Comparison of ENCODE assay signal across 11 cellular contexts in the genomic region with DNA sequence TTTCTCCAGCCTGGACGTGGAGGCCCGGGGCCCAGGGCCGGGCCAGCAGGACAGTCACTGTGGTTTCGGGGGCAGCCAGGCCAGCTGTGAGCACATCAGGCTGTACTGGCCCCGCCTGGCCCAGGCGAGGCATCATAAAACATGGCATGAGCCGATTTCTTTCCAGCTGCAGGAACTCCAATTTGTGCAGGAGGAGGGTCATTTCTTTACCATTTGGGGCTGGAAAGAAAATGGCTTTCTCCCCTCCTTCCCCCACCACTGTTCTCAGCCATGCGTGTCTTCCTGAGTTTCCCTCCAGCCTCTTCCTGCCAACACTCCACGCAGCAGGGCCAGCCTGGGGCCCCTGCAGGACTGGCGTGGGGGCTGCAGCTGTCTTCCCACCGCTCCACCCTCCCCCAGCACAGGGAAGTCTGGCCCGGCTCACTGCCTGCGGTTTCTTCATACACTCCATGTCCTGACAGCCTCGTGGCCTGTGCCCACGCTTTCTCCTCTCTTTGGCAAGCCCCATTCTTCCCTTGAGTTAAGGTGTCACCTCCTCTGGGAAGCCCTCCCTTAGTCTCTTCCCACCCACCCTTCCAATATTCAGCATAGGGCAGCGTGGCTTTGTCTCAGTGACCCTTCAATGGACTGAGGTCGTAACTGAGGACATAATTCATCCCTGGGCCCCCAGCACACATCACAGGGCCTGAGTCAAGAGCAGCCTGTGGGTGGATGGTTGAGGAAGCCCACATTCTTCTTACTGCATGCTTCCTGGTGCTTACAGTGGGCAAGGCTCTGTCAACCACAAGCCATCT.
DNase-seq lines count a peak whose midpoint lies in the region; ATAC-seq and TF ChIP-seq lines count a peak whose summit lies in the region.
"Had no signal": no experiment of that assay in that cellular context is flagged by ENCODE, and none has a peak within 500 bp of the region (broad histone marks: within the 10 kb centered on the region; RNA-seq: fewer than 3 reads in every experiment).

No MANE protein-coding gene starts in this region.

- H3K9me3 Mint-ChIP-seq in activated T-helper 17 cell treated with anti-CD3 and anti-CD28 coated beads, Interleukin-2, amount 50 U/mL, for 72 hours, result no peaks in the 10 kb centered on the region
- H3K9me3 Mint-ChIP-seq in stimulated activated effector memory CD8-positive, alpha-beta T cell treated with anti-CD3 and anti-CD28 coated beads, Interleukin-12 subunit alpha, Interleukin-12 subunit beta, amount 100 ng/mL, for 72 hours, result no peaks in the 10 kb centered on the region
- H3K9me3 Mint-ChIP-seq in WTC11, result no peaks in the 10 kb centered on the region
- H3K9me3 Mint-ChIP-seq: T-cell had no signal

- peaks cover 3% of the 10 kb centered on the region for H3K27me3 Mint-ChIP-seq in activated T-helper 17 cell treated with anti-CD3 and anti-CD28 coated beads, Interleukin-2, amount 50 U/mL, for 72 hours
- H3K27me3 Mint-ChIP-seq in WTC11 (ENCODE audit: low read depth), result no peaks in the 10 kb centered on the region
- H3K27me3 Mint-ChIP-seq: T-cell had no signal

- CTCF ChIA-PET in WTC11 (lab: Charles Lee), result interaction anchor here (0.8 to 1.3 kb wide), 3 partner anchors 18 to 47 kb away, joined by 3 to 4 read pairs (median 3); no protein-coding TSS in a partner anchor

- H3K36me3 ChIP-seq in H7 (replicated peaks; ENCODE audit: control insufficient read depth, insufficient read depth, low read length), result no peaks in the 10 kb centered on the region
- H3K36me3 ChIP-seq: upper lobe of left lung had no signal

- H3K4me1 Mint-ChIP-seq in activated T-helper 17 cell treated with anti-CD3 and anti-CD28 coated beads, Interleukin-2, amount 50 U/mL, for 72 hours, result no peaks in the 10 kb centered on the region
- peaks cover 16% of the 10 kb centered on the region for H3K4me1 Mint-ChIP-seq in stimulated activated effector memory CD8-positive, alpha-beta T cell treated with anti-CD3 and anti-CD28 coated beads, Interleukin-12 subunit alpha, Interleukin-12 subunit beta, amount 100 ng/mL, for 72 hours
- peaks cover 23% of the 10 kb centered on the region for H3K4me1 Mint-ChIP-seq in WTC11
- H3K4me1 Mint-ChIP-seq: T-cell had no signal

- H3K4me3 Mint-ChIP-seq in activated T-helper 17 cell treated with anti-CD3 and anti-CD28 coated beads, Interleukin-2, amount 50 U/mL, for 72 hours, result no peak overlapping the region
- H3K4me3 Mint-ChIP-seq in stimulated activated effector memory CD8-positive, alpha-beta T cell treated with anti-CD3 and anti-CD28 coated beads, Interleukin-12 subunit alpha, Interleukin-12 subunit beta, amount 100 ng/mL, for 72 hours, result no peak overlapping the region
- no peak overlapping the region for H3K4me3 Mint-ChIP-seq in WTC11
- H3K4me3 Mint-ChIP-seq: T-cell had no signal

- DNase-seq in H7 (peak; percentile 59), islet precursor cell (peak; percentile 58), WTC11 (ENCODE audit: low spot score) (no peak), dedifferentiated amniotic fluid mesenchymal stem cell (ENCODE audit: extremely low spot score) (no peak), NCI-H1417 (lab: John Stamatoyannopoulos, UW) (no peak)
- DNase-seq in stimulated activated effector memory CD8-positive, alpha-beta T cell treated with anti-CD3 and anti-CD28 coated beads, Interleukin-12 subunit alpha, Interleukin-12 subunit beta, amount 100 ng/mL, for 72 hours (ENCODE audit: low spot score in 2 of 2), result no peak
- DNase-seq: KG1, T-cell had no signal

- no peak for TF ChIP-seq CTCF in WTC11 (IDR thresholded peaks at IDR 0.05)

- H3K27ac Mint-ChIP-seq in activated T-helper 17 cell treated with anti-CD3 and anti-CD28 coated beads, Interleukin-2, amount 50 U/mL, for 72 hours, result peak overlapping the region; percentile 43
- H3K27ac Mint-ChIP-seq in stimulated activated effector memory CD8-positive, alpha-beta T cell treated with anti-CD3 and anti-CD28 coated beads, Interleukin-12 subunit alpha, Interleukin-12 subunit beta, amount 100 ng/mL, for 72 hours, result peak overlapping the region; percentile 55
- no peak overlapping the region for H3K27ac Mint-ChIP-seq in WTC11
- H3K27ac Mint-ChIP-seq: T-cell had no signal

- H3K27me3 ChIP-seq in H7 (ENCODE audit: control insufficient read depth, insufficient read depth, low read length), result no peaks in the 10 kb centered on the region
- H3K27me3 ChIP-seq: upper lobe of left lung had no signal

- no peaks in the 10 kb centered on the region for H3K36me3 Mint-ChIP-seq in activated T-helper 17 cell treated with anti-CD3 and anti-CD28 coated beads, Interleukin-2, amount 50 U/mL, for 72 hours (ENCODE audit: low read depth)
- no peaks in the 10 kb centered on the region for H3K36me3 Mint-ChIP-seq in stimulated activated effector memory CD8-positive, alpha-beta T cell treated with anti-CD3 and anti-CD28 coated beads, Interleukin-12 subunit alpha, Interleukin-12 subunit beta, amount 100 ng/mL, for 72 hours
- H3K36me3 Mint-ChIP-seq in WTC11, result no peaks in the 10 kb centered on the region
- H3K36me3 Mint-ChIP-seq: T-cell had no signal

- POLR2A ChIA-PET in WTC11 (lab: Charles Lee), result interaction anchor here (0.6 kb wide), 1 partner anchor 21 kb away, joined by 4 read pairs; no protein-coding TSS in a partner anchor

- ATAC-seq in activated T-helper 17 cell treated with anti-CD3 and anti-CD28 coated beads, Interleukin-2, amount 50 U/mL, for 72 hours (replicated peaks), result no peak
- ATAC-seq in stimulated activated effector memory CD8-positive, alpha-beta T cell treated with anti-CD3 and anti-CD28 coated beads, Interleukin-12 subunit alpha, Interleukin-12 subunit beta, amount 100 ng/mL, for 72 hours, result peak; percentile 36
- no peak for ATAC-seq in HG03521 (IDR thresholded peaks at IDR 0.05; ENCODE audit: unreplicated experiment)
- no peak for ATAC-seq in WTC11
- ATAC-seq: T-cell had no signal

- H3K4me3 ChIP-seq in H7 (ENCODE audit: insufficient read depth, low read depth, low read length), result no peak overlapping the region
- H3K4me3 ChIP-seq: upper lobe of left lung had no signal

TF ChIP-seq in WTC11, 78 proteins besides CTCF, POLR2A, EP300 and RAD21 (continues in another document):
- TF ChIP-seq GABPB1 (CRISPR knock-in tag; IDR thresholded peaks at IDR 0.05), result no peak
- TF ChIP-seq, protein P1, sequence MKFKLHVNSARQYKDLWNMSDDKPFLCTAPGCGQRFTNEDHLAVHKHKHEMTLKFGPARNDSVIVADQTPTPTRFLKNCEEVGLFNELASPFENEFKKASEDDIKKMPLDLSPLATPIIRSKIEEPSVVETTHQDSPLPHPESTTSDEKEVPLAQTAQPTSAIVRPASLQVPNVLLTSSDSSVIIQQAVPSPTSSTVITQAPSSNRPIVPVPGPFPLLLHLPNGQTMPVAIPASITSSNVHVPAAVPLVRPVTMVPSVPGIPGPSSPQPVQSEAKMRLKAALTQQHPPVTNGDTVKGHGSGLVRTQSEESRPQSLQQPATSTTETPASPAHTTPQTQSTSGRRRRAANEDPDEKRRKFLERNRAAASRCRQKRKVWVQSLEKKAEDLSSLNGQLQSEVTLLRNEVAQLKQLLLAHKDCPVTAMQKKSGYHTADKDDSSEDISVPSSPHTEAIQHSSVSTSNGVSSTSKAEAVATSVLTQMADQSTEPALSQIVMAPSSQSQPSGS (CRISPR knock-in tag; IDR thresholded peaks at IDR 0.05; ENCODE audit: borderline replicate concordance, low read depth), result no peak
- no peak for TF ChIP-seq GTF2I (CRISPR knock-in tag; conservative IDR thresholded peaks at IDR 0.05)
- TF ChIP-seq, protein P2, sequence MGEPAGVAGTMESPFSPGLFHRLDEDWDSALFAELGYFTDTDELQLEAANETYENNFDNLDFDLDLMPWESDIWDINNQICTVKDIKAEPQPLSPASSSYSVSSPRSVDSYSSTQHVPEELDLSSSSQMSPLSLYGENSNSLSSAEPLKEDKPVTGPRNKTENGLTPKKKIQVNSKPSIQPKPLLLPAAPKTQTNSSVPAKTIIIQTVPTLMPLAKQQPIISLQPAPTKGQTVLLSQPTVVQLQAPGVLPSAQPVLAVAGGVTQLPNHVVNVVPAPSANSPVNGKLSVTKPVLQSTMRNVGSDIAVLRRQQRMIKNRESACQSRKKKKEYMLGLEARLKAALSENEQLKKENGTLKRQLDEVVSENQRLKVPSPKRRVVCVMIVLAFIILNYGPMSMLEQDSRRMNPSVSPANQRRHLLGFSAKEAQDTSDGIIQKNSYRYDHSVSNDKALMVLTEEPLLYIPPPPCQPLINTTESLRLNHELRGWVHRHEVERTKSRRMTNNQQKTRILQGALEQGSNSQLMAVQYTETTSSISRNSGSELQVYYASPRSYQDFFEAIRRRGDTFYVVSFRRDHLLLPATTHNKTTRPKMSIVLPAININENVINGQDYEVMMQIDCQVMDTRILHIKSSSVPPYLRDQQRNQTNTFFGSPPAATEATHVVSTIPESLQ (CRISPR knock-in tag; IDR thresholded peaks at IDR 0.05), result no peak
- TF ChIP-seq FOXP1 (CRISPR knock-in tag; IDR thresholded peaks at IDR 0.05; ENCODE audit: borderline replicate concordance), result no peak
- TF ChIP-seq, protein P3, sequence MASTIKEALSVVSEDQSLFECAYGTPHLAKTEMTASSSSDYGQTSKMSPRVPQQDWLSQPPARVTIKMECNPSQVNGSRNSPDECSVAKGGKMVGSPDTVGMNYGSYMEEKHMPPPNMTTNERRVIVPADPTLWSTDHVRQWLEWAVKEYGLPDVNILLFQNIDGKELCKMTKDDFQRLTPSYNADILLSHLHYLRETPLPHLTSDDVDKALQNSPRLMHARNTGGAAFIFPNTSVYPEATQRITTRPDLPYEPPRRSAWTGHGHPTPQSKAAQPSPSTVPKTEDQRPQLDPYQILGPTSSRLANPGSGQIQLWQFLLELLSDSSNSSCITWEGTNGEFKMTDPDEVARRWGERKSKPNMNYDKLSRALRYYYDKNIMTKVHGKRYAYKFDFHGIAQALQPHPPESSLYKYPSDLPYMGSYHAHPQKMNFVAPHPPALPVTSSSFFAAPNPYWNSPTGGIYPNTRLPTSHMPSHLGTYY (CRISPR knock-in tag; IDR thresholded peaks at IDR 0.05), result no peak

Comparison
In these comparisons a context has a peak if more than half of its experiments do, and no peak if none do; other contexts are left out.
1. DNase-seq: peak in H7 (single experiment) and islet precursor cell (single experiment); none in stimulated activated effector memory CD8-positive, alpha-beta T cell treated with anti-CD3 and anti-CD28 coated beads, Interleukin-12 subunit alpha, Interleukin-12 subunit beta, amount 100 ng/mL, for 72 hours (0 of 2), WTC11 (single experiment), dedifferentiated amniotic fluid mesenchymal stem cell (single experiment) and NCI-H1417 (0 of 3).